30 cellular contexts compared by ENCODE assay signal in genomic region chr16:74942977-74943918, GRCh38. TPM values are rescaled to one million over a fixed set of nuclear protein-coding genes. Genes with fewer than 3 reads are reported as not detected.
A peak's percentile ranks its signal among the peaks of the same experiment; 100 is the strongest.
DNase-seq lines count a peak whose midpoint lies in the region; ATAC-seq and TF ChIP-seq lines count a peak whose summit lies in the region.
"Had no signal": no experiment of that assay in that cellular context is flagged by ENCODE, and none has a peak within 500 bp of the region (broad histone marks: within the 10 kb centered on the region; RNA-seq: fewer than 3 reads in every experiment).

No MANE protein-coding gene starts in this region.

- no peak overlapping the region for H3K4me2 ChIP-seq in PC-9
- H3K4me2 ChIP-seq: BLaER1 treated with 17β-estradiol and CSF1 and Interleukin-3, amounts not matched to agents 10 nM and 100 nM; GM23338 had no signal

- H3K4me3 Mint-ChIP-seq in central memory CD8-positive, alpha-beta T cell = no peak overlapping the region
- no peak overlapping the region for H3K4me3 Mint-ChIP-seq in naive thymus-derived CD4-positive, alpha-beta T cell
- H3K4me3 Mint-ChIP-seq: activated B cell treated with CpG ODN at 0.5 μM for 24 hours; activated CD4-positive, alpha-beta T cell treated with anti-CD3 and anti-CD28 coated beads, Interleukin-2, amount 10 ng/mL, durations not matched to agents 7 days and 5 days; activated T-cell treated with anti-CD3 and anti-CD28 coated beads, Interleukin-2, amount 50 U/mL, for 4 hours; GM23338; IgD-negative memory B cell; natural killer cell; T-helper 2 cell treated with Interferon-gamma antibody and Interleukin-4, amounts not matched to agents 5 μg/mL and 100 μg/mL, for 36 hours had no signal

- H4K20me1 ChIP-seq in PC-9 (ENCODE audit: insufficient read depth) = no peaks in the 10 kb centered on the region

- H3K36me3 Mint-ChIP-seq in central memory CD8-positive, alpha-beta T cell (ENCODE audit: insufficient read depth) = peaks cover 45% of the 10 kb centered on the region
- peaks cover 17 to 58% (median 40%) of the 10 kb centered on the region in 5 donors for H3K36me3 Mint-ChIP-seq in naive thymus-derived CD4-positive, alpha-beta T cell
- H3K36me3 Mint-ChIP-seq: natural killer cell had no signal

- no peaks in the 10 kb centered on the region for H3K79me2 ChIP-seq in PC-9 (ENCODE audit: low read depth)

- no peak overlapping the region for H3K4me3 ChIP-seq in naive thymus-derived CD4-positive, alpha-beta T cell (ENCODE audit: low read length)
- H3K4me3 ChIP-seq in PC-9 = no peak overlapping the region
- H3K4me3 ChIP-seq: BLaER1 treated with 17β-estradiol and CSF1 and Interleukin-3, amounts not matched to agents 10 nM and 100 nM; esophagus squamous epithelium; GM23338; heart right ventricle; lower lobe of right lung had no signal

- no peak overlapping the region for H3K27ac ChIP-seq in naive thymus-derived CD4-positive, alpha-beta T cell (ENCODE audit: low read depth, low read length)
- no peak overlapping the region for H3K27ac ChIP-seq in PC-9
- H3K27ac ChIP-seq: 22Rv1; BLaER1 treated with 17β-estradiol and CSF1 and Interleukin-3, amounts not matched to agents 10 nM and 100 nM; esophagus squamous epithelium; foreskin keratinocyte; heart right ventricle; lower lobe of right lung had no signal

- no peaks in the 10 kb centered on the region for H3K27me3 Mint-ChIP-seq in central memory CD8-positive, alpha-beta T cell
- no peaks in the 10 kb centered on the region for H3K27me3 Mint-ChIP-seq in naive thymus-derived CD4-positive, alpha-beta T cell
- H3K27me3 Mint-ChIP-seq: activated B cell treated with CpG ODN at 0.5 μM for 24 hours; activated CD4-positive, alpha-beta T cell treated with anti-CD3 and anti-CD28 coated beads, Interleukin-2, amount 10 ng/mL, durations not matched to agents 7 days and 5 days; IgD-negative memory B cell had no signal

- H3K4me1 ChIP-seq in naive thymus-derived CD4-positive, alpha-beta T cell (ENCODE audit: control insufficient read depth in 2 of 2, insufficient read depth in 2 of 2, low read length in 2 of 2) = no peaks in the 10 kb centered on the region
- peaks cover 1% of the 10 kb centered on the region; the same call in 1 of the 2 replicates for H3K4me1 ChIP-seq in PC-9 (replicated peaks; ENCODE audit: insufficient read depth)
- H3K4me1 ChIP-seq: BLaER1 treated with 17β-estradiol and CSF1 and Interleukin-3, amounts not matched to agents 10 nM and 100 nM; esophagus squamous epithelium; foreskin keratinocyte; lower lobe of right lung had no signal

- CTCF ChIA-PET in naive thymus-derived CD4-positive, alpha-beta T cell (lab: Charles Lee) = interaction anchor here (0.7 kb wide), 1 partner anchor 275 kb away, joined by 3 read pairs; no protein-coding TSS in a partner anchor
- CTCF ChIA-PET in PC-9 (lab: Charles Lee) = interaction anchor here (0.6 kb wide), 1 partner anchor 113 kb away, joined by 4 read pairs; no protein-coding TSS in a partner anchor

- H3F3A ChIP-seq in PC-9 (ENCODE audit: insufficient read depth, low read depth) = no peaks in the 10 kb centered on the region

- no peaks in the 10 kb centered on the region for H3K9me3 ChIP-seq in naive thymus-derived CD4-positive, alpha-beta T cell (ENCODE audit: control insufficient read depth in 2 of 3, low read length in 3 of 3)
- no peaks in the 10 kb centered on the region for H3K9me3 ChIP-seq in PC-9 (ENCODE audit: insufficient read depth, low read depth)
- H3K9me3 ChIP-seq: BLaER1 treated with 17β-estradiol and CSF1 and Interleukin-3, amounts not matched to agents 10 nM and 100 nM; esophagus squamous epithelium; heart right ventricle; lower lobe of right lung had no signal

- DNase-seq in DMS53 (lab: John Stamatoyannopoulos, UW) (peak; percentile 2), DMS53 treated with DMSO at 0.1 percent for 48 hours (lab: John Stamatoyannopoulos, UW; ENCODE audit: unreplicated experiment) (no peak), NCI-H2171 (lab: John Stamatoyannopoulos, UW) (peak; percentile 39), NCI-H774 (lab: John Stamatoyannopoulos, UW) (no peak), PC-9 (no peak), NCI-H2029 (lab: John Stamatoyannopoulos, UW) (no peak)
- DNase-seq in central memory CD8-positive, alpha-beta T cell (ENCODE audit: low spot score in 2 of 2) = no peak
- DNase-seq in naive thymus-derived CD4-positive, alpha-beta T cell = no peak
- DNase-seq: activated B cell treated with CpG ODN at 0.5 μM for 24 hours; activated CD4-positive, alpha-beta T cell treated with anti-CD3 and anti-CD28 coated beads, Interleukin-2, amount 10 ng/mL, durations not matched to agents 7 days and 5 days; activated gamma-delta T cell treated with Interleukin-2 at 50 U/mL for 16 hours; activated T-cell treated with anti-CD3 and anti-CD28 coated beads, Interleukin-2, amount 50 U/mL, for 4 hours; Calu3; dermis blood vessel endothelial cell; esophagus squamous epithelium; foreskin keratinocyte; lower lobe of right lung; midbrain; natural killer cell; NCI-H187 treated with DMSO at 0.1 percent for 48 hours; NCI-H2227 treated with DMSO at 0.1 percent for 48 hours; NCI-H526 treated with DMSO at 0.1 percent for 48 hours; stimulated activated CD4-positive, alpha-beta T cell treated with anti-CD3 and anti-CD28 coated beads, Interleukin-2, amount 100 ng/mL, for 24 hours; stimulated activated naive CD8-positive, alpha-beta T cell treated with anti-CD3 and anti-CD28 coated beads, Interleukin-15, Interleukin-2, amounts not matched to agents 100 U/mL and 50 U/mL, for 24 hours had no signal

- H3K9me3 Mint-ChIP-seq in central memory CD8-positive, alpha-beta T cell = no peaks in the 10 kb centered on the region
- H3K9me3 Mint-ChIP-seq in naive thymus-derived CD4-positive, alpha-beta T cell = no peaks in the 10 kb centered on the region
- H3K9me3 Mint-ChIP-seq: activated B cell treated with CpG ODN at 0.5 μM for 24 hours; activated CD4-positive, alpha-beta T cell treated with anti-CD3 and anti-CD28 coated beads, Interleukin-2, amount 10 ng/mL, durations not matched to agents 7 days and 5 days; activated T-cell treated with anti-CD3 and anti-CD28 coated beads, Interleukin-2, amount 50 U/mL, for 4 hours; GM23338; IgD-negative memory B cell; natural killer cell; T-helper 2 cell treated with Interferon-gamma antibody and Interleukin-4, amounts not matched to agents 5 μg/mL and 100 μg/mL, for 36 hours had no signal

- no peak for TF ChIP-seq CTCF in PC-9 (conservative IDR thresholded peaks at IDR 0.05)

- intact Hi-C loops in naive thymus-derived CD4-positive, alpha-beta T cell (cut with micrococcal nuclease) = no loop called here
- intact Hi-C loops in PC-9 (cut with micrococcal nuclease; ENCODE audit: unreplicated experiment) = no loop called here

- POLR2A ChIA-PET in naive thymus-derived CD4-positive, alpha-beta T cell (lab: Charles Lee) = no interaction called here
- POLR2A ChIA-PET in PC-9 (lab: Charles Lee; ENCODE audit: unreplicated experiment) = interaction anchor here (0.5 to 0.6 kb wide), 2 partner anchors 13 to 21 kb away, joined by 4 to 11 read pairs; no protein-coding TSS in a partner anchor

- H2AFZ ChIP-seq in PC-9 = no peak overlapping the region
- H2AFZ ChIP-seq: GM23338 had no signal

- peaks cover 0 to 70% (median 0%) of the 10 kb centered on the region in 3 experiments for H3K36me3 ChIP-seq in naive thymus-derived CD4-positive, alpha-beta T cell (ENCODE audit: control insufficient read depth in 2 of 3, insufficient read depth in 3 of 3, low read length in 3 of 3)
- H3K36me3 ChIP-seq in PC-9 (ENCODE audit: low read depth) = peaks cover 17% of the 10 kb centered on the region

- peak overlapping the region; percentile 56 for H3K27ac Mint-ChIP-seq in central memory CD8-positive, alpha-beta T cell (ENCODE audit: low read depth)
- H3K27ac Mint-ChIP-seq in naive thymus-derived CD4-positive, alpha-beta T cell = peak overlapping the region in 3 of 9 donors; percentile 14 to 36 (median 28)
- H3K27ac Mint-ChIP-seq: activated B cell treated with CpG ODN at 0.5 μM for 24 hours; activated CD4-positive, alpha-beta T cell treated with anti-CD3 and anti-CD28 coated beads, Interleukin-2, amount 10 ng/mL, durations not matched to agents 7 days and 5 days; GM23338; IgD-negative memory B cell; natural killer cell; T-helper 2 cell treated with Interferon-gamma antibody and Interleukin-4, amounts not matched to agents 5 μg/mL and 100 μg/mL, for 36 hours had no signal

- no peak for ATAC-seq in central memory CD8-positive, alpha-beta T cell (replicated peaks; ENCODE audit: extremely low read depth, poor library complexity, severe bottlenecking)
- ATAC-seq in naive thymus-derived CD4-positive, alpha-beta T cell = peak; percentile 40
- ATAC-seq: activated T-cell treated with anti-CD3 and anti-CD28 coated beads, Interleukin-2, amount 50 U/mL, for 4 hours; foreskin keratinocyte; GM23338; lower lobe of right lung; stimulated activated naive CD8-positive, alpha-beta T cell treated with anti-CD3 and anti-CD28 coated beads, Interleukin-15, Interleukin-2, amounts not matched to agents 100 U/mL and 50 U/mL, for 24 hours had no signal

- no peaks in the 10 kb centered on the region for H3K27me3 ChIP-seq in naive thymus-derived CD4-positive, alpha-beta T cell (ENCODE audit: control insufficient read depth in 2 of 2, insufficient read depth in 2 of 2, low read length in 2 of 2)
- H3K27me3 ChIP-seq in PC-9 (ENCODE audit: insufficient read depth, low read depth) = no peaks in the 10 kb centered on the region
- H3K27me3 ChIP-seq: esophagus squamous epithelium, foreskin keratinocyte, heart right ventricle had no signal

- no peaks in the 10 kb centered on the region for H3K9me2 ChIP-seq in PC-9 (ENCODE audit: insufficient read depth)

- BruUV-seq in PC-9 (replicated peaks; lab: Mats Ljungman, UMichigan) = no TSS peak

- H3K4me1 Mint-ChIP-seq in central memory CD8-positive, alpha-beta T cell = no peaks in the 10 kb centered on the region
- H3K4me1 Mint-ChIP-seq in naive thymus-derived CD4-positive, alpha-beta T cell = peaks cover 0 to 6% (median 0%) of the 10 kb centered on the region in 7 donors
- H3K4me1 Mint-ChIP-seq: activated B cell treated with CpG ODN at 0.5 μM for 24 hours; activated CD4-positive, alpha-beta T cell treated with anti-CD3 and anti-CD28 coated beads, Interleukin-2, amount 10 ng/mL, durations not matched to agents 7 days and 5 days; GM23338 had no signal

RNA-seq across cellular contexts. Expression of gene WDR59, which starts 41.7 kb away (rescaled TPM):
- 100 to 1,000 TPM in 2 of 5 experiments, 10 to 100 TPM in 3; 82.7 to 130 (median 84.7) TPM for total RNA-seq in naive thymus-derived CD4-positive, alpha-beta T cell
- 10 to 100 TPM; 11.6 to 13.2 TPM for polyA plus RNA-seq in naive thymus-derived CD4-positive, alpha-beta T cell
- 97.0 and 97.1 TPM in 2 replicates for total RNA-seq in PC-9 (2021)

RNA-seq across cellular contexts. Expression of gene ZNRF1, which starts 55.6 kb away (rescaled TPM):
- 10 to 100 TPM in 1 of 5 experiments, 1 to 10 TPM in 4; 1.8 to 27.9 (median 2.6) TPM for total RNA-seq in naive thymus-derived CD4-positive, alpha-beta T cell
- 1 to 10 TPM; 1.2 to 1.4 TPM for polyA plus RNA-seq in naive thymus-derived CD4-positive, alpha-beta T cell
- total RNA-seq in PC-9 (2021) = 64.4 and 79.3 TPM in 2 replicates
- polyA plus RNA-seq: IgD-negative memory B cell had no signal

Comparison
In these comparisons a context has a peak if more than half of its experiments do, and no peak if none do; other contexts are left out.
1. DNase-seq: peak in DMS53 (single experiment) and NCI-H2171 (single experiment); none in DMS53 treated with DMSO at 0.1 percent for 48 hours (single experiment), central memory CD8-positive, alpha-beta T cell (0 of 2), naive thymus-derived CD4-positive, alpha-beta T cell (0 of 9), NCI-H774 (single experiment), PC-9 (0 of 2) and NCI-H2029 (single experiment).